In the genomic region with DNA sequence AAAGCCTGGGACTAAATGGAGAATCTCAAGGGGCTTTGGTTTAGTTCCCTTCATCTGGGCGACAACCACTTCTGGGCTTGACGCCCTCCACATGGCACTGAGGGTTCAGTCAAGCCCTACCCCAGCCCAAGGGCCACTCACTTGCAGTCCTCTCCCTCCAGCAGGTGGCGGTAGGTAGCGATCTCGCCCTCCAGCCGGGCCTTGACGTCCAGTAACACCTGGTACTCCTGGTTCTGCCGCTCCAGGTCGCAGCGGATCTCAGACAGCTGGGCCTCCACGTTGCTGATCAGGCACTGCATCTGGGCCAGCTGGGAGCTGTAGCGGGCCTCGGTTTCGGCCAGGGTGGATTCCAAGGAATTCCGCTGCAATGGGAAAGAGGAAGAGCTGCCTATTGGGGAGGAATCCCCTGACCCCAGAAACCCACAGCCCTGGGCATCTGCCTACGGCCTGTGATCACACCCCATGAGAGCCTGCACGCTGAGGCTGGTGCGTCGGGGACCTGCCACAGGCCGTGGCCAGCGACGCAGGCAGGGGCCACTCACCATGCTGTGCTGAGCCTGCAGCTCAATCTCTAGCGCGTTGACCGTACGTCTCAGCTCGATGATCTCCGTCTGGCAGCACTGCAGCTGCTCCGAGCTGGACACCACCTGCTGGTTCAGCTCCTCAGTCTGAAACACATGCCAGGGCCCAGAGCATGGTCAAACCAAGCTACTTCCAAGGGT, we compare ENCODE assay signal across 1 cellular context.
A peak's percentile ranks its signal among the peaks of the same experiment; 100 is the strongest.
TF ChIP-seq lines count a peak whose summit lies in the region.

No MANE protein-coding gene starts in this region.

TF ChIP-seq in WTC11, 78 proteins besides CTCF, POLR2A, EP300 and RAD21 (continued from another document):
- TF ChIP-seq MYBL2 (CRISPR knock-in tag; IDR thresholded peaks at IDR 0.05) = 0 out of 2 replicates have a peak, but pooled peaks have one; percentile 33
- TF ChIP-seq USF1 (CRISPR knock-in tag; IDR thresholded peaks at IDR 0.05) = peak; percentile 35; the same call in 1 of the 2 replicates
TF ChIP-seq in WTC11: peak in this region for 7.
